ENCODE assay signal across 15 cellular contexts in genomic region chr2:237304763-237305514, GRCh38.
DNase-seq lines count a peak whose midpoint lies in the region; ATAC-seq and TF ChIP-seq lines count a peak whose summit lies in the region.
"Had no signal": no experiment of that assay in that cellular context is flagged by ENCODE, and none has a peak within 500 bp of the region (broad histone marks: within the 10 kb centered on the region; RNA-seq: fewer than 3 reads in every experiment).

No MANE protein-coding gene starts in this region.

- TF ChIP-seq CTCF in chondrocyte (IDR thresholded peaks at IDR 0.05) (no peak), GM20000 (IDR thresholded peaks at IDR 0.05; ENCODE audit: extremely low read depth, missing control alignments) (no peak)

- H3K4me3 Mint-ChIP-seq in chondrocyte (ENCODE audit: unreplicated experiment): no peak overlapping the region
- H3K4me3 Mint-ChIP-seq: dendritic cell treated with granulocyte-macrophage colony-stimulating factor and Interleukin-4, amounts not matched to agents 40 ng/mL and 50 ng/mL, for 4 days; T-helper 1 cell treated with Interleukin-12 subunit alpha and Interleukin-12 subunit beta and Interleukin-4 antibody, amounts not matched to agents 30 μg/mL and 1 μg/mL, for 36 hours had no signal

- ATAC-seq in esophagus mucosa (peak; percentile 56), GM21390 (IDR thresholded peaks at IDR 0.05; ENCODE audit: unreplicated experiment) (no peak)

- H3K4me1 Mint-ChIP-seq in chondrocyte (ENCODE audit: low read depth): peaks cover 52% of the 10 kb centered on the region

- H3K9me3 Mint-ChIP-seq in chondrocyte (ENCODE audit: low read depth): peaks cover 13% of the 10 kb centered on the region

- peaks cover 2% of the 10 kb centered on the region for H3K36me3 Mint-ChIP-seq in chondrocyte (ENCODE audit: low read depth)

- intact Hi-C loops in posterior vena cava (cut with DNase I): no loop called here

- no peak overlapping the region for H3K27ac Mint-ChIP-seq in chondrocyte (ENCODE audit: unreplicated experiment)
- H3K27ac Mint-ChIP-seq: dendritic cell treated with granulocyte-macrophage colony-stimulating factor and Interleukin-4, amounts not matched to agents 40 ng/mL and 50 ng/mL, for 4 days; T-helper 1 cell treated with Interleukin-12 subunit alpha and Interleukin-12 subunit beta and Interleukin-4 antibody, amounts not matched to agents 30 μg/mL and 1 μg/mL, for 36 hours had no signal

- H3K27me3 Mint-ChIP-seq in chondrocyte (ENCODE audit: low read depth): no peaks in the 10 kb centered on the region

- DNase-seq in GM04504 (ENCODE audit: low read depth) (peak; percentile 94), RPMI7951 (ENCODE audit: low read depth) (peak; percentile 99), posterior vena cava (ENCODE audit: low spot score) (peak; percentile 80), AML-193 (lab: John Stamatoyannopoulos, UW) (no peak), chondrocyte (ENCODE audit: low spot score) (no peak), GM20000 (ENCODE audit: low spot score) (no peak)
- DNase-seq: activated CD4-positive, alpha-beta T cell treated with anti-CD3 and anti-CD28 coated beads, Interleukin-2, amount 50 U/mL, for 1 hour; activated naive CD4-positive, alpha-beta T cell; Calu3; Karpas-422; NCI-H2081 treated with DMSO at 0.1 percent for 48 hours had no signal

Comparison
In these comparisons a context has a peak if more than half of its experiments do, and no peak if none do; other contexts are left out.
1. DNase-seq: peak in GM04504 (single experiment), RPMI7951 (single experiment) and posterior vena cava (single experiment); none in AML-193 (0 of 2), chondrocyte (single experiment) and GM20000 (single experiment).